ENCODE assay signal across 8 cellular contexts in the genomic region with DNA sequence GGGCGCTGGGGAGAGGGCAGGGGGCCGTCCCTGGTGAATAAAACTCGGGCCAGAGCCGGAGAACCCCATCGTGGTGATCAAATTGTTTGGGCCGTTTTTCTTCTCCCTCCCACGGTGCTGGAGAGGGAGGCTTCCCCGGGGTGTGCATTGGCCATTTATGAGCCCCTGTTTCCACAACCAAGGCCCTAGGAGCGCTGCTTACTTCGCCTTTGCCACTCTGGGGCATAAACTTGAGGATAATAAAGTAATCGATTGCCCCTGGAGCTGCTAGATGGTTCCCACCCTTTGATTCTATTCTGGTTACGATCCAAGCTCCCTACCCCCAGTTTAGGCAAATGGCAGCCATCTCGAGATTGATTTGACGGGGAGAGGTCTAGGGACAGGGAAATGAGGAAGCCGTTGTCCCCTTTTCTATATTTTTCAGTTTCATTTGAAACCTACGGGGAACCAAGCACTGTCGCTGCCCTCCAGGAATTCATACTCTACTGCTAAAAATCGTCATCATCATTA. TPM values are rescaled to one million over a fixed set of nuclear protein-coding genes. Genes with fewer than 3 reads are reported as not detected.
DNase-seq lines count a peak whose midpoint lies in the region; ATAC-seq and TF ChIP-seq lines count a peak whose summit lies in the region.

No MANE protein-coding gene starts in this region.

- BruUV-seq in A673 (replicated peaks; lab: Mats Ljungman, UMichigan): no TSS peak

- peak overlapping the region; percentile 95 for H3K4me3 Mint-ChIP-seq in T-helper 1 cell treated with Interleukin-12 subunit alpha and Interleukin-12 subunit beta and Interleukin-4 antibody, amounts not matched to agents 30 μg/mL and 1 μg/mL, for 36 hours

- no peak for DNase-seq in A673 (ENCODE audit: low spot score)
- no peak for DNase-seq in fibroblast of mammary gland (ENCODE audit: low read depth)
- DNase-seq in mesenteric fat pad (ENCODE audit: low spot score): no peak

- H3K27me3 ChIP-seq in A673 (replicated peaks; ENCODE audit: insufficient read depth, low read depth, low read length, poor library complexity) (no peaks in the 10 kb centered on the region), neuron (ENCODE audit: insufficient read depth, low read length) (no peaks in the 10 kb centered on the region)

- POLR2A ChIA-PET in A673 (lab: Charles Lee; ENCODE audit: low non-redundant PET): no interaction called here

- CTCF ChIA-PET in A673 (lab: Charles Lee): no interaction called here

- H3K4me3 ChIP-seq in A673 (ENCODE audit: low read depth, low read length, poor library complexity, severe bottlenecking) (peak overlapping the region; percentile 85), fibroblast of mammary gland (ENCODE audit: control insufficient read depth, low read depth, low read length) (peak overlapping the region; percentile 94), neuron (ENCODE audit: low read length) (peak overlapping the region; percentile 76)

- H3K27me3 Mint-ChIP-seq in T-helper 1 cell treated with Interleukin-12 subunit alpha and Interleukin-12 subunit beta and Interleukin-4 antibody, amounts not matched to agents 30 μg/mL and 1 μg/mL, for 36 hours (ENCODE audit: low read depth): no peaks in the 10 kb centered on the region

- H3K27ac Mint-ChIP-seq in T-helper 1 cell treated with Interleukin-12 subunit alpha and Interleukin-12 subunit beta and Interleukin-4 antibody, amounts not matched to agents 30 μg/mL and 1 μg/mL, for 36 hours: peak overlapping the region; percentile 93

- H2AFZ ChIP-seq in neuron (ENCODE audit: low read depth, low read length): peak overlapping the region; percentile 46

- H3K4me1 Mint-ChIP-seq in T-helper 1 cell treated with Interleukin-12 subunit alpha and Interleukin-12 subunit beta and Interleukin-4 antibody, amounts not matched to agents 30 μg/mL and 1 μg/mL, for 36 hours (ENCODE audit: low read depth): peaks cover 45% of the 10 kb centered on the region

- H3K36me3 Mint-ChIP-seq in T-helper 1 cell treated with Interleukin-12 subunit alpha and Interleukin-12 subunit beta and Interleukin-4 antibody, amounts not matched to agents 30 μg/mL and 1 μg/mL, for 36 hours (ENCODE audit: low read depth): peaks cover 8% of the 10 kb centered on the region

- peaks cover 31% of the 10 kb centered on the region for H3K4me1 ChIP-seq in A673 (ENCODE audit: insufficient read depth, low read length, poor library complexity, severe bottlenecking)
- peaks cover 39% of the 10 kb centered on the region for H3K4me1 ChIP-seq in neuron (ENCODE audit: insufficient read depth, low read length)

- peak overlapping the region; percentile 59 for H3K27ac ChIP-seq in A673 (ENCODE audit: low read depth, low read length, poor library complexity, severe bottlenecking)

- no peaks in the 10 kb centered on the region for H3K9me3 ChIP-seq in A673 (ENCODE audit: low read depth, low read length, poor library complexity, severe bottlenecking)
- H3K9me3 ChIP-seq in neuron (ENCODE audit: low read length): no peaks in the 10 kb centered on the region

- H3K36me3 ChIP-seq in A673 (ENCODE audit: insufficient read depth, low read length, poor library complexity, severe bottlenecking) (peaks cover 23% of the 10 kb centered on the region), neuron (ENCODE audit: insufficient read depth, low read length) (peaks cover 17% of the 10 kb centered on the region)

- no peaks in the 10 kb centered on the region for H3K9me3 Mint-ChIP-seq in T-helper 1 cell treated with Interleukin-12 subunit alpha and Interleukin-12 subunit beta and Interleukin-4 antibody, amounts not matched to agents 30 μg/mL and 1 μg/mL, for 36 hours

- peak; percentile 1 for ATAC-seq in GM18907 (IDR thresholded peaks at IDR 0.05; ENCODE audit: unreplicated experiment)
- no peak for ATAC-seq in GM18868 (IDR thresholded peaks at IDR 0.05; ENCODE audit: unreplicated experiment)
- ATAC-seq in HG03097 (IDR thresholded peaks at IDR 0.05; ENCODE audit: low FRiP score, unreplicated experiment): no peak

- TF ChIP-seq CTCF in A673 (conservative IDR thresholded peaks at IDR 0.05; ENCODE audit: low read depth, low read length) (no peak), fibroblast of mammary gland (conservative IDR thresholded peaks at IDR 0.05; ENCODE audit: control insufficient read depth, insufficient read depth, low read depth, low read length) (no peak)

- intact Hi-C loops in A673 (cut with micrococcal nuclease; ENCODE audit: unreplicated experiment): loop anchor here (10.0 kb wide), 1 partner anchor 730 kb away; the partner anchor contains the start of gene RPS15A

RNA-seq across cellular contexts. Expression of gene CCP110, which starts 0.7 kb away (rescaled TPM):
- total RNA-seq in A673 (2021) (37.8 and 42.1 TPM in 2 replicates), mesenteric fat pad (12.7 TPM)

RNA-seq across cellular contexts. Expression of gene GDE1, which starts 2.5 kb away (rescaled TPM):
- total RNA-seq in A673 (2021) (63.5 and 64.2 TPM in 2 replicates), mesenteric fat pad (55.9 TPM)

RNA-seq across cellular contexts. Expression of gene VPS35L, which starts 31.1 kb away (rescaled TPM):
- total RNA-seq in A673 (2021) (51.1 and 53.3 TPM in 2 replicates), mesenteric fat pad (61.2 TPM)
